ENCODE assay signal across 1 cellular context in genomic region chr2:20534913-20535801, GRCh38.
TF ChIP-seq lines count a peak whose summit lies in the region.

No MANE protein-coding gene starts in this region.

TF ChIP-seq in HepG2, 621 proteins besides CTCF, POLR2A, EP300 and RAD21 (continued from another document and continues in another):
- TF ChIP-seq CEBPZ (IDR thresholded peaks at IDR 0.05; ENCODE audit: low read length) (no peak), ZNF326 (CRISPR knock-in tag; IDR thresholded peaks at IDR 0.05; ENCODE audit: borderline replicate concordance) (no peak), TBX3 (IDR thresholded peaks at IDR 0.05; ENCODE audit: borderline replicate concordance) (no peak), AGO1 (IDR thresholded peaks at IDR 0.05; ENCODE audit: low read depth, low read length, poor library complexity, severe bottlenecking) (no peak), ZNF792 (CRISPR knock-in tag; IDR thresholded peaks at IDR 0.05) (peak; percentile 89; the same call in 1 of the 2 replicates), ZSCAN25 (CRISPR knock-in tag; IDR thresholded peaks at IDR 0.05) (no peak), ZNF335 (CRISPR knock-in tag; IDR thresholded peaks at IDR 0.05) (no peak), E2F5 (CRISPR knock-in tag; conservative IDR thresholded peaks at IDR 0.05) (no peak), HNF4A (CRISPR knock-in tag; IDR thresholded peaks at IDR 0.05) (peak; percentile 75), ZNF230 (CRISPR knock-in tag; IDR thresholded peaks at IDR 0.05) (no peak), TBP (CRISPR knock-in tag; IDR thresholded peaks at IDR 0.05) (no peak), ZNF292 (CRISPR knock-in tag; IDR thresholded peaks at IDR 0.05; ENCODE audit: borderline replicate concordance, low read depth) (no peak), MYC (CRISPR knock-in tag; IDR thresholded peaks at IDR 0.05; ENCODE audit: borderline replicate concordance) (peak; percentile 38; the same call in 1 of the 2 replicates), DNMT1 (CRISPR knock-in tag; IDR thresholded peaks at IDR 0.05) (no peak), CHCHD3 (CRISPR knock-in tag; IDR thresholded peaks at IDR 0.05) (no peak), ZNF552 (CRISPR knock-in tag; IDR thresholded peaks at IDR 0.05; ENCODE audit: borderline replicate concordance) (no peak), KDM2A (CRISPR knock-in tag; IDR thresholded peaks at IDR 0.05; ENCODE audit: borderline replicate concordance, low read depth) (no peak), YEATS2 (CRISPR knock-in tag; IDR thresholded peaks at IDR 0.05; ENCODE audit: borderline replicate concordance) (no peak), ONECUT2 (CRISPR knock-in tag; IDR thresholded peaks at IDR 0.05) (no peak), HMGA1 (CRISPR knock-in tag; conservative IDR thresholded peaks at IDR 0.05) (no peak), YY1 (IDR thresholded peaks at IDR 0.05; ENCODE audit: insufficient read depth, insufficient replicate concordance, low read depth, low read length) (no peak), ZNF275 (CRISPR knock-in tag; IDR thresholded peaks at IDR 0.05; ENCODE audit: borderline replicate concordance) (no peak; the same call in 1 of the 2 replicates), PLSCR1 (CRISPR knock-in tag; IDR thresholded peaks at IDR 0.05; ENCODE audit: borderline replicate concordance) (no peak), PHF20 (CRISPR knock-in tag; IDR thresholded peaks at IDR 0.05) (no peak; the same call in 1 of the 2 replicates), ELF1 (CRISPR knock-in tag; IDR thresholded peaks at IDR 0.05) (no peak), AGO2 (optimal IDR thresholded peaks at IDR 0.05; ENCODE audit: low read depth, low read length) (no peak), ATF2 (CRISPR knock-in tag; IDR thresholded peaks at IDR 0.05) (no peak), TFDP1 (CRISPR knock-in tag; IDR thresholded peaks at IDR 0.05; ENCODE audit: borderline replicate concordance) (no peak), CEBPG (CRISPR knock-in tag; IDR thresholded peaks at IDR 0.05) (peak; percentile 92), SIN3A (IDR thresholded peaks at IDR 0.05; ENCODE audit: borderline replicate concordance, low read depth, low read length) (no peak), SNAPC5 (CRISPR knock-in tag; IDR thresholded peaks at IDR 0.05; ENCODE audit: borderline replicate concordance) (no peak), PHB2 (IDR thresholded peaks at IDR 0.05; ENCODE audit: partially characterized antibody) (no peak), SMARCC2 (IDR thresholded peaks at IDR 0.05) (no peak), ZNF33B (CRISPR knock-in tag; IDR thresholded peaks at IDR 0.05) (no peak), ESRRA (CRISPR knock-in tag; IDR thresholded peaks at IDR 0.05; ENCODE audit: low read depth) (peak; percentile 53; the same call in 1 of the 2 replicates), ZNF564 (CRISPR knock-in tag; IDR thresholded peaks at IDR 0.05) (no peak), HNRNPH1 (optimal IDR thresholded peaks at IDR 0.05; ENCODE audit: low read depth, low read length) (no peak), ZNF143 (CRISPR knock-in tag; IDR thresholded peaks at IDR 0.05) (0 out of 2 replicates have a peak, but pooled peaks have one; percentile 32), ZFAT (CRISPR knock-in tag; conservative IDR thresholded peaks at IDR 0.05) (no peak), MIER2 (CRISPR knock-in tag; IDR thresholded peaks at IDR 0.05) (no peak), MEF2D (CRISPR knock-in tag; IDR thresholded peaks at IDR 0.05) (no peak), FLYWCH1 (CRISPR knock-in tag; IDR thresholded peaks at IDR 0.05) (no peak)
- TF ChIP-seq, protein P1, sequence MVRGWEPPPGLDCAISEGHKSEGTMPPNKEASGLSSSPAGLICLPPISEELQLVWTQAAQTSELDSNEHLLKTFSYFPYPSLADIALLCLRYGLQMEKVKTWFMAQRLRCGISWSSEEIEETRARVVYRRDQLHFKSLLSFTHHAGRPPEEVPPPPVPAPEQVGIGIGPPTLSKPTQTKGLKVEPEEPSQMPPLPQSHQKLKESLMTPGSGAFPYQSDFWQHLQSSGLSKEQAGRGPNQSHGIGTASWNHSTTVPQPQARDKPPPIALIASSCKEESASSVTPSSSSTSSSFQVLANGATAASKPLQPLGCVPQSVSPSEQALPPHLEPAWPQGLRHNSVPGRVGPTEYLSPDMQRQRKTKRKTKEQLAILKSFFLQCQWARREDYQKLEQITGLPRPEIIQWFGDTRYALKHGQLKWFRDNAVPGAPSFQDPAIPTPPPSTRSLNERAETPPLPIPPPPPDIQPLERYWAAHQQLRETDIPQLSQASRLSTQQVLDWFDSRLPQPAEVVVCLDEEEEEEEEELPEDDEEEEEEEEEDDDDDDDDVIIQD (CRISPR knock-in tag; IDR thresholded peaks at IDR 0.05; ENCODE audit: low read depth) = no peak
- TF ChIP-seq, protein P2, sequence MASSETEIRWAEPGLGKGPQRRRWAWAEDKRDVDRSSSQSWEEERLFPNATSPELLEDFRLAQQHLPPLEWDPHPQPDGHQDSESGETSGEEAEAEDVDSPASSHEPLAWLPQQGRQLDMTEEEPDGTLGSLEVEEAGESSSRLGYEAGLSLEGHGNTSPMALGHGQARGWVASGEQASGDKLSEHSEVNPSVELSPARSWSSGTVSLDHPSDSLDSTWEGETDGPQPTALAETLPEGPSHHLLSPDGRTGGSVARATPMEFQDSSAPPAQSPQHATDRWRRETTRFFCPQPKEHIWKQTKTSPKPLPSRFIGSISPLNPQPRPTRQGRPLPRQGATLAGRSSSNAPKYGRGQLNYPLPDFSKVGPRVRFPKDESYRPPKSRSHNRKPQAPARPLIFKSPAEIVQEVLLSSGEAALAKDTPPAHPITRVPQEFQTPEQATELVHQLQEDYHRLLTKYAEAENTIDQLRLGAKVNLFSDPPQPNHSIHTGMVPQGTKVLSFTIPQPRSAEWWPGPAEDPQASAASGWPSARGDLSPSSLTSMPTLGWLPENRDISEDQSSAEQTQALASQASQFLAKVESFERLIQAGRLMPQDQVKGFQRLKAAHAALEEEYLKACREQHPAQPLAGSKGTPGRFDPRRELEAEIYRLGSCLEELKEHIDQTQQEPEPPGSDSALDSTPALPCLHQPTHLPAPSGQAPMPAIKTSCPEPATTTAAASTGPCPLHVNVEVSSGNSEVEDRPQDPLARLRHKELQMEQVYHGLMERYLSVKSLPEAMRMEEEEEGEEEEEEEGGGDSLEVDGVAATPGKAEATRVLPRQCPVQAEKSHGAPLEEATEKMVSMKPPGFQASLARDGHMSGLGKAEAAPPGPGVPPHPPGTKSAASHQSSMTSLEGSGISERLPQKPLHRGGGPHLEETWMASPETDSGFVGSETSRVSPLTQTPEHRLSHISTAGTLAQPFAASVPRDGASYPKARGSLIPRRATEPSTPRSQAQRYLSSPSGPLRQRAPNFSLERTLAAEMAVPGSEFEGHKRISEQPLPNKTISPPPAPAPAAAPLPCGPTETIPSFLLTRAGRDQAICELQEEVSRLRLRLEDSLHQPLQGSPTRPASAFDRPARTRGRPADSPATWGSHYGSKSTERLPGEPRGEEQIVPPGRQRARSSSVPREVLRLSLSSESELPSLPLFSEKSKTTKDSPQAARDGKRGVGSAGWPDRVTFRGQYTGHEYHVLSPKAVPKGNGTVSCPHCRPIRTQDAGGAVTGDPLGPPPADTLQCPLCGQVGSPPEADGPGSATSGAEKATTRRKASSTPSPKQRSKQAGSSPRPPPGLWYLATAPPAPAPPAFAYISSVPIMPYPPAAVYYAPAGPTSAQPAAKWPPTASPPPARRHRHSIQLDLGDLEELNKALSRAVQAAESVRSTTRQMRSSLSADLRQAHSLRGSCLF (CRISPR knock-in tag; IDR thresholded peaks at IDR 0.05; ENCODE audit: borderline replicate concordance) = no peak
- TF ChIP-seq, protein P3, sequence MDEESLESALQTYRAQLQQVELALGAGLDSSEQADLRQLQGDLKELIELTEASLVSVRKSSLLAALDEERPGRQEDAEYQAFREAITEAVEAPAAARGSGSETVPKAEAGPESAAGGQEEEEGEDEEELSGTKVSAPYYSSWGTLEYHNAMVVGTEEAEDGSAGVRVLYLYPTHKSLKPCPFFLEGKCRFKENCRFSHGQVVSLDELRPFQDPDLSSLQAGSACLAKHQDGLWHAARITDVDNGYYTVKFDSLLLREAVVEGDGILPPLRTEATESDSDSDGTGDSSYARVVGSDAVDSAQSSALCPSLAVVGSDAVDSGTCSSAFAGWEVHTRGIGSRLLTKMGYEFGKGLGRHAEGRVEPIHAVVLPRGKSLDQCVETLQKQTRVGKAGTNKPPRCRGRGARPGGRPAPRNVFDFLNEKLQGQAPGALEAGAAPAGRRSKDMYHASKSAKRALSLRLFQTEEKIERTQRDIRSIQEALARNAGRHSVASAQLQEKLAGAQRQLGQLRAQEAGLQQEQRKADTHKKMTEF (CRISPR knock-in tag; IDR thresholded peaks at IDR 0.05) = peak; percentile 62
